In genomic region chr4:86960557-86960959, GRCh38 we compare ENCODE assay signal across 12 cellular contexts. TPM values are rescaled to one million over a fixed set of nuclear protein-coding genes. Genes with fewer than 3 reads are reported as not detected.
DNase-seq lines count a peak whose midpoint lies in the region; ATAC-seq and TF ChIP-seq lines count a peak whose summit lies in the region.
"Had no signal": no experiment of that assay in that cellular context is flagged by ENCODE, and none has a peak within 500 bp of the region (broad histone marks: within the 10 kb centered on the region; RNA-seq: fewer than 3 reads in every experiment).

No MANE protein-coding gene starts in this region.

- H3K27ac Mint-ChIP-seq in natural killer cell treated with Interleukin-12 subunit alpha and Interleukin-12 subunit beta and Interleukin-15 and Interleukin-18, amount 100 ng/mL, for 72 hours, result no peak overlapping the region
- peak overlapping the region in 1 of 2 donors; percentile 87 for H3K27ac Mint-ChIP-seq in natural killer cell
- peak overlapping the region; percentile 80 for H3K27ac Mint-ChIP-seq in dendritic cell treated with granulocyte-macrophage colony-stimulating factor and Interleukin-4, amounts not matched to agents 40 ng/mL and 50 ng/mL, for 4 days
- H3K27ac Mint-ChIP-seq: T-cell had no signal

- no peaks in the 10 kb centered on the region for H3K27me3 ChIP-seq in lower lobe of right lung (ENCODE audit: low read depth)

- H3K4me1 Mint-ChIP-seq in natural killer cell treated with Interleukin-12 subunit alpha and Interleukin-12 subunit beta and Interleukin-15 and Interleukin-18, amount 100 ng/mL, for 72 hours (ENCODE audit: low read depth in 2 of 2), result peaks cover 10 to 22% of the 10 kb centered on the region in 2 donors
- peaks cover 19 to 30% of the 10 kb centered on the region in 2 donors for H3K4me1 Mint-ChIP-seq in natural killer cell
- H3K4me1 Mint-ChIP-seq in dendritic cell treated with granulocyte-macrophage colony-stimulating factor and Interleukin-4, amounts not matched to agents 40 ng/mL and 50 ng/mL, for 4 days (ENCODE audit: low read depth), result peaks cover 55% of the 10 kb centered on the region

- no peaks in the 10 kb centered on the region for H3K36me3 ChIP-seq in lower lobe of right lung

- ATAC-seq in natural killer cell treated with Interleukin-12 subunit alpha and Interleukin-12 subunit beta and Interleukin-15 and Interleukin-18, amount 100 ng/mL, for 72 hours, result no peak
- ATAC-seq in natural killer cell (no peak), lower lobe of right lung (peak in 1 of 2 donors; percentile 13), GM19467 (IDR thresholded peaks at IDR 0.05; ENCODE audit: unreplicated experiment) (no peak)
- ATAC-seq: T-cell had no signal

- no peak for TF ChIP-seq CTCF in natural killer cell (IDR thresholded peaks at IDR 0.05)
- no peak for TF ChIP-seq CTCF in lower lobe of right lung (IDR thresholded peaks at IDR 0.05)
- no peak for TF ChIP-seq CTCF in GM20000 (IDR thresholded peaks at IDR 0.05; ENCODE audit: extremely low read depth, missing control alignments)

- peak overlapping the region; percentile 1 for H3K27ac ChIP-seq in lower lobe of right lung

- no peak for DNase-seq in natural killer cell treated with Interleukin-12 subunit alpha and Interleukin-12 subunit beta and Interleukin-15 and Interleukin-18, amount 100 ng/mL, for 72 hours (ENCODE audit: low spot score)
- no peak for DNase-seq in natural killer cell
- DNase-seq in lower lobe of right lung, result no peak
- DNase-seq in NK-92 treated with Interleukin-12 subunit alpha and Interleukin-12 subunit beta, amount 100 ng/mL, for 24 hours (lab: John Stamatoyannopoulos, UW), result no peak
- DNase-seq in D341Med (ENCODE audit: low spot score), result no peak
- no peak for DNase-seq in GM20000 (ENCODE audit: low spot score)
- DNase-seq: activated naive CD4-positive, alpha-beta T cell treated with Interleukin-2 at 50 U/mL for 16 hours; NCI-H1694 treated with DMSO at 0.1 percent for 48 hours; stimulated activated CD4-positive, alpha-beta T cell treated with anti-CD3 and anti-CD28 coated beads, Interleukin-1b, Interleukin-23, amount 100 ng/mL, for 48 hours; T-cell had no signal

- intact Hi-C loops in natural killer cell (cut with micrococcal nuclease), result loop anchor here (2.0 kb wide), 1 partner anchor 14 kb away; no protein-coding TSS in a partner anchor
- intact Hi-C loops in dendritic cell treated with granulocyte-macrophage colony-stimulating factor and Interleukin-4, amounts not matched to agents 40 ng/mL and 50 ng/mL, for 4 days (cut with micrococcal nuclease), result no loop called here
- intact Hi-C loops in lower lobe of right lung (cut with DNase I), result no loop called here

- no peak overlapping the region for H3K4me3 ChIP-seq in lower lobe of right lung

- H3K9me3 ChIP-seq in lower lobe of right lung, result no peaks in the 10 kb centered on the region

- H3K36me3 Mint-ChIP-seq in natural killer cell treated with Interleukin-12 subunit alpha and Interleukin-12 subunit beta and Interleukin-15 and Interleukin-18, amount 100 ng/mL, for 72 hours, result no peaks in the 10 kb centered on the region
- H3K36me3 Mint-ChIP-seq in natural killer cell, result no peaks in the 10 kb centered on the region
- peaks cover 24% of the 10 kb centered on the region for H3K36me3 Mint-ChIP-seq in dendritic cell treated with granulocyte-macrophage colony-stimulating factor and Interleukin-4, amounts not matched to agents 40 ng/mL and 50 ng/mL, for 4 days (ENCODE audit: low read depth)

- no peaks in the 10 kb centered on the region for H3K9me3 Mint-ChIP-seq in natural killer cell treated with Interleukin-12 subunit alpha and Interleukin-12 subunit beta and Interleukin-15 and Interleukin-18, amount 100 ng/mL, for 72 hours
- H3K9me3 Mint-ChIP-seq in natural killer cell, result no peaks in the 10 kb centered on the region
- no peaks in the 10 kb centered on the region for H3K9me3 Mint-ChIP-seq in dendritic cell treated with granulocyte-macrophage colony-stimulating factor and Interleukin-4, amounts not matched to agents 40 ng/mL and 50 ng/mL, for 4 days
- H3K9me3 Mint-ChIP-seq: T-cell had no signal

- peaks cover 59% of the 10 kb centered on the region for H3K4me1 ChIP-seq in lower lobe of right lung

- H3K4me3 Mint-ChIP-seq in natural killer cell treated with Interleukin-12 subunit alpha and Interleukin-12 subunit beta and Interleukin-15 and Interleukin-18, amount 100 ng/mL, for 72 hours, result peak overlapping the region; percentile 20
- no peak overlapping the region for H3K4me3 Mint-ChIP-seq in natural killer cell
- H3K4me3 Mint-ChIP-seq in dendritic cell treated with granulocyte-macrophage colony-stimulating factor and Interleukin-4, amounts not matched to agents 40 ng/mL and 50 ng/mL, for 4 days, result peak overlapping the region; percentile 13

- no peaks in the 10 kb centered on the region for H3K27me3 Mint-ChIP-seq in natural killer cell treated with Interleukin-12 subunit alpha and Interleukin-12 subunit beta and Interleukin-15 and Interleukin-18, amount 100 ng/mL, for 72 hours
- H3K27me3 Mint-ChIP-seq in natural killer cell (ENCODE audit: low read depth in 2 of 2), result no peaks in the 10 kb centered on the region
- H3K27me3 Mint-ChIP-seq in dendritic cell treated with granulocyte-macrophage colony-stimulating factor and Interleukin-4, amounts not matched to agents 40 ng/mL and 50 ng/mL, for 4 days, result no peaks in the 10 kb centered on the region
- H3K27me3 Mint-ChIP-seq: T-cell had no signal

RNA-seq across cellular contexts. Expression of gene AFF1, which starts 25.7 kb away (rescaled TPM):
- total RNA-seq in natural killer cell treated with Interleukin-12 subunit alpha and Interleukin-12 subunit beta and Interleukin-15 and Interleukin-18, amount 100 ng/mL, for 72 hours, result 10 to 100 TPM; 43.2 to 56.2 TPM
- total RNA-seq in natural killer cell (10 to 100 TPM; 87.9 to 93.4 (median 91.7) TPM), lower lobe of right lung (90.6 TPM)
